Comparison of ENCODE assay signal across 1 cellular context in genomic region chr5:154607746-154608145, GRCh38.
TF ChIP-seq lines count a peak whose summit lies in the region.

No MANE protein-coding gene starts in this region.

TF ChIP-seq in SK-N-SH, 30 proteins besides CTCF, POLR2A, EP300 and RAD21 (continued from another document):
- TF ChIP-seq ZBTB33 (IDR thresholded peaks at IDR 0.05; ENCODE audit: borderline replicate concordance, low read depth) (no peak), EZH2phosphoT487 (IDR thresholded peaks at IDR 0.05; ENCODE audit: borderline replicate concordance, low read depth) (no peak), USF2 (IDR thresholded peaks at IDR 0.05; ENCODE audit: borderline replicate concordance, low read depth, low read length) (no peak), IRF3 (IDR thresholded peaks at IDR 0.05; ENCODE audit: low read depth, low read length) (no peak)
